1 cellular context compared by ENCODE assay signal in the genomic region with DNA sequence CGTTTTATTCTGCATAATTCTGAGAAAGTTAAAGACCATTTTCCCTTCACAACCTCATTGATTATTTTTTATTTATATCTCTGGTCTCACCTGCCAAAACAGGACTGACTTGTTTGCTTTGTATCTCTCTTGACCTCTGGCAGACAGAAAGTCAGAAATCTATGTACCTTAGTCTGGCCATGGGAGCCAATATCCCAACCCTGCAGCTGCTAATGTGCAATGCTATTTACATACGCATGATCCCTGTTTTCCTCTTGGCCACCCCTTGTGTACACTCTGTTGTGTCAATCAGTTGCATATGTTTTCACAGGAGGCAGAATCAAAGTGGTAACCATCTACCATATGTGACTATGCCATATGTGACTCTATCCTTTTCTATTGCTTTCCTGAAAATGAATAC.
TF ChIP-seq lines count a peak whose summit lies in the region.

No MANE protein-coding gene starts in this region.

TF ChIP-seq in HCT116, 20 proteins besides CTCF, POLR2A, EP300 and RAD21 (continued from another document):
- TF ChIP-seq EGR1 (IDR thresholded peaks at IDR 0.05; ENCODE audit: low read depth), result no peak
- TF ChIP-seq SP1 (IDR thresholded peaks at IDR 0.05; ENCODE audit: low read depth), result no peak
